Comparison of ENCODE assay signal across 7 cellular contexts in genomic region chr2:30559544-30559943, GRCh38.
"Had no signal": no experiment of that assay in that cellular context is flagged by ENCODE, and none has a peak within 500 bp of the region (broad histone marks: within the 10 kb centered on the region; RNA-seq: fewer than 3 reads in every experiment).

No MANE protein-coding gene starts in this region.

- ATAC-seq: GM12878 had no signal

- DNase-seq: GDM1, GF-D8 had no signal

- H3K4me3 ChIP-seq: GM12878 had no signal

- FAIRE-seq: G401.6, GM12878, GM12891, GM18507, GM19239 had no signal
